In genomic region chr13:46367622-46368327, GRCh38 we compare ENCODE assay signal across 21 cellular contexts. TPM values are rescaled to one million over a fixed set of nuclear protein-coding genes. Genes with fewer than 3 reads are reported as not detected.
DNase-seq lines count a peak whose midpoint lies in the region; ATAC-seq, FAIRE-seq and TF ChIP-seq lines count a peak whose summit lies in the region.
"Had no signal": no experiment of that assay in that cellular context is flagged by ENCODE, and none has a peak within 500 bp of the region (broad histone marks: within the 10 kb centered on the region; RNA-seq: fewer than 3 reads in every experiment).

No MANE protein-coding gene starts in this region.

- no peaks in the 10 kb centered on the region for H3K79me2 ChIP-seq in PC-3 (ENCODE audit: low read length)
- H3K79me2 ChIP-seq: hepatocyte had no signal

- H3K27ac ChIP-seq in PC-3 (ENCODE audit: low read length), result no peak overlapping the region
- no peak overlapping the region for H3K27ac ChIP-seq in A673 (ENCODE audit: low read depth, low read length, poor library complexity, severe bottlenecking)
- H3K27ac ChIP-seq: hepatocyte had no signal

- no peak for TF ChIP-seq CTCF in PC-3 (conservative IDR thresholded peaks at IDR 0.05; ENCODE audit: low read depth, low read length)
- no peak for TF ChIP-seq CTCF in A673 (conservative IDR thresholded peaks at IDR 0.05; ENCODE audit: low read depth, low read length)

- no peak overlapping the region for H2AFZ ChIP-seq in PC-3 (ENCODE audit: low read length)
- H2AFZ ChIP-seq: GM23338, hepatocyte had no signal

- FAIRE-seq in GM18507 (lab: Jason Lieb, UNC) (peak; percentile 47), urothelium cell line (lab: Jason Lieb, UNC) (no peak)
- FAIRE-seq: keratinocyte had no signal

- H3K36me3 ChIP-seq in PC-3 (ENCODE audit: low read depth, low read length) (no peaks in the 10 kb centered on the region), A673 (ENCODE audit: insufficient read depth, low read length, poor library complexity, severe bottlenecking) (peaks cover 98% of the 10 kb centered on the region)
- H3K36me3 ChIP-seq: BLaER1 treated with 17β-estradiol and CSF1 and Interleukin-3, amounts not matched to agents 10 nM and 100 nM; thyroid gland had no signal

- H3F3A ChIP-seq in PC-3 (ENCODE audit: low read length, unreplicated experiment), result no peaks in the 10 kb centered on the region

- H3K4me2 ChIP-seq in PC-3 (ENCODE audit: low read length), result no peak overlapping the region
- H3K4me2 ChIP-seq: GM23338, hepatocyte had no signal

- CTCF ChIA-PET in PC-3 (lab: Charles Lee) (no interaction called here), A673 (lab: Charles Lee) (no interaction called here)

- no peak; the same call in 1 of the 2 replicates for ATAC-seq in PC-3
- no peak for ATAC-seq in HG02938 (IDR thresholded peaks at IDR 0.05; ENCODE audit: unreplicated experiment)
- ATAC-seq in HG03354 (IDR thresholded peaks at IDR 0.05; ENCODE audit: poor library complexity, severe bottlenecking, unreplicated experiment), result no peak
- ATAC-seq: esophagus mucosa, GM23338 had no signal

- BruUV-seq in PC-3 (replicated peaks; lab: Mats Ljungman, UMichigan) (no TSS peak), A673 (replicated peaks; lab: Mats Ljungman, UMichigan) (no TSS peak)

- H3K9ac ChIP-seq in PC-3 (ENCODE audit: low read length), result no peak overlapping the region
- H3K9ac ChIP-seq: BLaER1 treated with 17β-estradiol and CSF1 and Interleukin-3, amounts not matched to agents 10 nM and 100 nM had no signal

- no peaks in the 10 kb centered on the region for H4K20me1 ChIP-seq in PC-3 (ENCODE audit: low read length)
- H4K20me1 ChIP-seq: BLaER1 treated with 17β-estradiol and CSF1 and Interleukin-3, amounts not matched to agents 10 nM and 100 nM had no signal

- H3K9me2 ChIP-seq in PC-3 (replicated peaks; ENCODE audit: low read length), result no peaks in the 10 kb centered on the region

- H3K4me3 ChIP-seq in PC-3 (ENCODE audit: low read length), result no peak overlapping the region
- H3K4me3 ChIP-seq in A673 (ENCODE audit: low read depth, low read length, poor library complexity, severe bottlenecking), result no peak overlapping the region
- H3K4me3 ChIP-seq: BLaER1 treated with 17β-estradiol and CSF1 and Interleukin-3, amounts not matched to agents 10 nM and 100 nM; GM23338; hepatocyte; thyroid gland had no signal

- no peaks in the 10 kb centered on the region for H3K9me3 ChIP-seq in PC-3 (ENCODE audit: low read length)
- no peaks in the 10 kb centered on the region for H3K9me3 ChIP-seq in A673 (ENCODE audit: low read depth, low read length, poor library complexity, severe bottlenecking)
- H3K9me3 ChIP-seq: thyroid gland had no signal

- POLR2A ChIA-PET in PC-3 (lab: Charles Lee; ENCODE audit: unreplicated experiment) (no interaction called here), A673 (lab: Charles Lee; ENCODE audit: low non-redundant PET) (interaction anchor here (0.6 kb wide), 1 partner anchor 900 kb away, joined by 4 read pairs; no protein-coding TSS in a partner anchor)

- no peaks in the 10 kb centered on the region for H3K27me3 ChIP-seq in PC-3 (ENCODE audit: low read length)
- H3K27me3 ChIP-seq in A673 (replicated peaks; ENCODE audit: insufficient read depth, low read depth, low read length, poor library complexity), result no peaks in the 10 kb centered on the region
- H3K27me3 ChIP-seq: BLaER1 treated with 17β-estradiol and CSF1 and Interleukin-3, amounts not matched to agents 10 nM and 100 nM; hepatocyte; thyroid gland had no signal

- intact Hi-C loops in PC-3 (cut with micrococcal nuclease), result no loop called here
- intact Hi-C loops in A673 (cut with micrococcal nuclease; ENCODE audit: unreplicated experiment), result no loop called here

- DNase-seq in GM18507 (ENCODE audit: extremely low spot score, insufficient read length, low read depth), result no peak
- DNase-seq in PC-3, result peak; percentile 13
- DNase-seq in fibroblast of gingiva (ENCODE audit: low read depth), result peak; percentile 24
- DNase-seq in renal cortical epithelial cell (ENCODE audit: low read depth), result peak; percentile 78
- DNase-seq in A673 (ENCODE audit: low spot score), result no peak
- no peak for DNase-seq in urothelium cell line (ENCODE audit: low spot score)
- DNase-seq: activated CD4-positive, alpha-beta T cell treated with anti-CD3 and anti-CD28 coated beads, Interleukin-2, amount 50 U/mL, for 4 hours; activated naive CD4-positive, alpha-beta T cell treated with anti-CD3 and anti-CD28 coated beads for 36 hours; MM.1S; NCI-H1930; NCI-H446 treated with DMSO at 0.1 percent for 48 hours; NK-92 treated with Interleukin-12 subunit alpha and Interleukin-12 subunit beta, amount 100 ng/mL, for 24 hours; thyroid gland had no signal

- H3K4me1 ChIP-seq in PC-3 (ENCODE audit: insufficient read depth, low read length) (no peaks in the 10 kb centered on the region), A673 (ENCODE audit: insufficient read depth, low read length, poor library complexity, severe bottlenecking) (peaks cover 20% of the 10 kb centered on the region)

RNA-seq across cellular contexts. Expression of gene RUBCNL, which starts 19.3 kb away (rescaled TPM):
- total RNA-seq in PC-3 (2014; rRNA removed) (0.17 TPM in 1 of 2 replicates, not detected in the other), renal cortical epithelial cell (0.10 and 0.52 TPM in 2 replicates), A673 (2021) (110 and 126 TPM in 2 replicates)
- total RNA-seq: pulmonary artery endothelial cell had no signal

Comparison
In these comparisons a context has a peak if more than half of its experiments do, and no peak if none do; other contexts are left out.
1. DNase-seq: peak in PC-3 (single experiment), fibroblast of gingiva (single experiment) and renal cortical epithelial cell (single experiment); none in GM18507 (single experiment), A673 (single experiment) and urothelium cell line (single experiment).
2. RNA of gene RUBCNL, which starts 19.3 kb away (total RNA-seq): 110 to 126 TPM in A673; 0.10 to 0.52 TPM in renal cortical epithelial cell and 0.17 TPM in PC-3; every median in the first group is over 10 times any median in the second.